In the genomic region with DNA sequence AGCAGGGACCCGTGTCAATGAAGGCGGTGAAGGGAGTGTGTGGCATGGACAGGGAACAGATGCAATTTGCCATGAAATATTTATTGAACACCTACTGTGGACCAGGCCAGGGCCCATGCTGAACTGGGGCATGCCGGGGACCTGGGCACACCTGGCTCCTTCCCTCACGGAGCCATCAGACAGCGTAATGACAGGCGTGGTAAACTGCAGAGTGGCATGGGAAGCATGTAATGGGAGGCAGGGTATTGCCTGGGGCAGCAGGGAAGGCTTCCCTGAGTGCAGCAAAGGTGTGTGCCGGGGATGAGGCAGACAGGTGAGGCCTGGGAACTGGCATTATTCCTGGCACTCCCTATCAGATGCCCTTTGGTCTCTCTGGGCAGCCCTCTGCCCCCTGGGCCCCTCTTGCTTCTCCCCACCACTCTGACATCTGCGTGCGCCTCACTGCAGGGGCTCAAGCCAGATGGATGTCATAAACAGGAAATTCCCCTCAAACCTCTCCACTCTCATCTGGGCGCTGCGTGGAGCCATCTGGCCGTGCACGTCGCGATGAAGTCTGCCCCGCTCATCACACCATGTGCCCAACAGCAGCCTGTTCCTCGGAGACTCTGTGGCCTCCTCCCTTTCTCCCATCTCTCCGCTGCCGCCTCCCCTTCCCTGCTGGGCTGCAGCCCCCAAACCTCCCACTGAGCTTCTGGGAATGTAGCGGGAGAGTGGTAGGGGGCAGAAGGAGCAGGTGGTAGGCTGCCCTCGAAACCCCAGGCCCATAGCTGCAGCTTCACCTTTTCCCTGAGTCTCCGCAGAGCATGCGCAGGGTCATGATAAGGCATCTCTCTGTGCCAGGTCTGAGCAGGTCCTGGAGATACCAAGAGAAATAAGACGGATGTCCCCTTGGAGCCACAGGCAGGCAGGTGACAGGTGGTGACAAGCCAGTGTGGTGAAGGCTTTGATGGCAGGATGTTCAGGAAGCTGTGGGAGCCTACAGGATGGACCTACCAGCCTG, we compare ENCODE assay signal across 16 cellular contexts.
DNase-seq lines count a peak whose midpoint lies in the region; ATAC-seq and TF ChIP-seq lines count a peak whose summit lies in the region.
"Had no signal": no experiment of that assay in that cellular context is flagged by ENCODE, and none has a peak within 500 bp of the region (broad histone marks: within the 10 kb centered on the region; RNA-seq: fewer than 3 reads in every experiment).

No MANE protein-coding gene starts in this region.

- no peak overlapping the region for H3K4me2 ChIP-seq in H9 (ENCODE audit: insufficient read depth, insufficient read length, low read length)

- peak overlapping the region in 2 of 3 experiments; percentile 40 to 82; a peak in 2 of 7 replicates for H3K27ac Mint-ChIP-seq in H9
- H3K27ac Mint-ChIP-seq in memory B cell, result no peak overlapping the region
- no peak overlapping the region for H3K27ac Mint-ChIP-seq in CD8-positive, alpha-beta memory T cell
- peak overlapping the region in 1 of 2 donors; percentile 34 for H3K27ac Mint-ChIP-seq in natural killer cell
- H3K27ac Mint-ChIP-seq: activated CD4-positive, alpha-beta memory T cell treated with anti-CD3 and anti-CD28 coated beads, Interleukin-2, amount 10 ng/mL, durations not matched to agents 7 days and 5 days; activated T-helper 17 cell treated with anti-CD3 and anti-CD28 coated beads, Interleukin-2, amount 50 U/mL, for 72 hours; mesothelial cell of epicardium had no signal

- ATAC-seq in memory B cell (ENCODE audit: low read depth) (peak; percentile 29), natural killer cell (no peak)
- ATAC-seq: activated T-helper 17 cell treated with anti-CD3 and anti-CD28 coated beads, Interleukin-2, amount 50 U/mL, for 72 hours had no signal

- H3K4me1 ChIP-seq in A673 (ENCODE audit: insufficient read depth, low read length, poor library complexity, severe bottlenecking), result no peaks in the 10 kb centered on the region
- H3K4me1 ChIP-seq in H9 (ENCODE audit: insufficient read depth, low read length), result no peaks in the 10 kb centered on the region
- no peaks in the 10 kb centered on the region for H3K4me1 ChIP-seq in CD8-positive, alpha-beta memory T cell (ENCODE audit: insufficient read depth, low read length)

- no peak overlapping the region for H2AFZ ChIP-seq in H9 (ENCODE audit: low read length)

- no peak overlapping the region for H2AK5ac ChIP-seq in H9 (ENCODE audit: insufficient read length, low read length)

- TF ChIP-seq CTCF in A673 (conservative IDR thresholded peaks at IDR 0.05; ENCODE audit: low read depth, low read length) (no peak), H9 (conservative IDR thresholded peaks at IDR 0.05) (no peak), WERI-Rb-1 (IDR thresholded peaks at IDR 0.05; ENCODE audit: low read depth, low read length) (no peak), natural killer cell (IDR thresholded peaks at IDR 0.05) (no peak)

- H4K8ac ChIP-seq in H9 (replicated peaks; ENCODE audit: insufficient read length, low read depth, low read length), result no peak overlapping the region

- H4K5ac ChIP-seq in H9 (ENCODE audit: insufficient read length, low read depth, low read length), result no peak overlapping the region

- CTCF ChIA-PET in A673 (lab: Charles Lee), result no interaction called here
- CTCF ChIA-PET in CD8-positive, alpha-beta memory T cell (lab: Charles Lee), result no interaction called here

- H3K4ac ChIP-seq in H9 (ENCODE audit: low read depth, low read length), result no peak overlapping the region

- H3K27ac ChIP-seq in A673 (ENCODE audit: low read depth, low read length, poor library complexity, severe bottlenecking) (no peak overlapping the region), H9 (ENCODE audit: insufficient read length, low read depth, low read length) (no peak overlapping the region), WERI-Rb-1 (no peak overlapping the region)
- no peak overlapping the region for H3K27ac ChIP-seq in CD8-positive, alpha-beta memory T cell (ENCODE audit: low read depth, low read length)
- H3K27ac ChIP-seq: coronary artery had no signal

- POLR2A ChIA-PET in A673 (lab: Charles Lee; ENCODE audit: low non-redundant PET), result no interaction called here
- POLR2A ChIA-PET in CD8-positive, alpha-beta memory T cell (lab: Charles Lee), result no interaction called here

- H3K4me3 ChIP-seq in A673 (ENCODE audit: low read depth, low read length, poor library complexity, severe bottlenecking) (no peak overlapping the region), WERI-Rb-1 (ENCODE audit: low read depth, low read length) (no peak overlapping the region)
- no peak overlapping the region for H3K4me3 ChIP-seq in CD8-positive, alpha-beta memory T cell (ENCODE audit: low read length)
- H3K4me3 ChIP-seq: coronary artery had no signal

- no peaks in the 10 kb centered on the region for H3K79me2 ChIP-seq in H9 (ENCODE audit: insufficient read depth, low read length)

- no peaks in the 10 kb centered on the region for H3K79me1 ChIP-seq in H9 (ENCODE audit: insufficient read depth, low read depth, low read length, poor library complexity, severe bottlenecking)

- no TSS peak for BruUV-seq in A673 (replicated peaks; lab: Mats Ljungman, UMichigan)

- DNase-seq in A673 (ENCODE audit: low spot score) (peak; percentile 44), H9 (no peak), WERI-Rb-1 (peak; percentile 65), memory B cell (ENCODE audit: low spot score in 2 of 2) (no peak), islet precursor cell (no peak), natural killer cell (no peak)
- DNase-seq in activated T-cell treated with anti-CD3 and anti-CD28 coated beads, Interleukin-2, amount 50 U/mL, for 1 hour, result no peak
- DNase-seq in CD8-positive, alpha-beta memory T cell, result no peak
- DNase-seq: activated CD4-positive, alpha-beta memory T cell treated with anti-CD3 and anti-CD28 coated beads, Interleukin-2, amount 10 ng/mL, durations not matched to agents 7 days and 5 days; amygdala; NCI-H510A; stimulated activated CD4-positive, alpha-beta T cell treated with anti-CD3 and anti-CD28 coated beads, Interleukin-1b, Interleukin-23, amount 100 ng/mL, for 48 hours; T1000 had no signal

- intact Hi-C loops in A673 (cut with micrococcal nuclease; ENCODE audit: unreplicated experiment) (no loop called here), natural killer cell (cut with micrococcal nuclease) (no loop called here)

- no peak overlapping the region for H3K4me3 Mint-ChIP-seq in H9
- H3K4me3 Mint-ChIP-seq in memory B cell, result no peak overlapping the region
- no peak overlapping the region for H3K4me3 Mint-ChIP-seq in CD8-positive, alpha-beta memory T cell
- no peak overlapping the region for H3K4me3 Mint-ChIP-seq in natural killer cell
- H3K4me3 Mint-ChIP-seq: activated CD4-positive, alpha-beta memory T cell treated with anti-CD3 and anti-CD28 coated beads, Interleukin-2, amount 10 ng/mL, durations not matched to agents 7 days and 5 days; activated T-helper 17 cell treated with anti-CD3 and anti-CD28 coated beads, Interleukin-2, amount 50 U/mL, for 72 hours; mesothelial cell of epicardium had no signal

- H2BK12ac ChIP-seq in H9 (ENCODE audit: insufficient read length, low read depth, low read length), result no peak overlapping the region

- no peak overlapping the region for H3K56ac ChIP-seq in H9 (ENCODE audit: insufficient read length, low read depth, low read length)

- no peaks in the 10 kb centered on the region for H4K20me1 ChIP-seq in H9 (ENCODE audit: control insufficient read depth, insufficient read depth, insufficient read length)

- H3K9me3 ChIP-seq in A673 (ENCODE audit: low read depth, low read length, poor library complexity, severe bottlenecking), result no peaks in the 10 kb centered on the region
- no peaks in the 10 kb centered on the region for H3K9me3 ChIP-seq in H9 (ENCODE audit: control insufficient read depth, low read depth, low read length)
- H3K9me3 ChIP-seq in WERI-Rb-1 (ENCODE audit: severe bottlenecking), result no peaks in the 10 kb centered on the region
- H3K9me3 ChIP-seq in CD8-positive, alpha-beta memory T cell (ENCODE audit: low read length), result no peaks in the 10 kb centered on the region

- H3K23me2 ChIP-seq in H9 (ENCODE audit: insufficient read length, low read depth, low read length, poor library complexity, severe bottlenecking), result no peaks in the 10 kb centered on the region

- no peak overlapping the region for H2BK5ac ChIP-seq in H9 (ENCODE audit: insufficient read length, low read length)

- no peak overlapping the region for H2BK20ac ChIP-seq in H9 (ENCODE audit: low read depth, low read length, poor library complexity, severe bottlenecking)

- H3K9me3 Mint-ChIP-seq in H9 (no peaks in the 10 kb centered on the region), memory B cell (peaks cover 1% of the 10 kb centered on the region), natural killer cell (no peaks in the 10 kb centered on the region)
- no peaks in the 10 kb centered on the region for H3K9me3 Mint-ChIP-seq in CD8-positive, alpha-beta memory T cell
- H3K9me3 Mint-ChIP-seq: activated CD4-positive, alpha-beta memory T cell treated with anti-CD3 and anti-CD28 coated beads, Interleukin-2, amount 10 ng/mL, durations not matched to agents 7 days and 5 days; activated T-helper 17 cell treated with anti-CD3 and anti-CD28 coated beads, Interleukin-2, amount 50 U/mL, for 72 hours; mesothelial cell of epicardium had no signal

- H3K27me3 ChIP-seq in A673 (replicated peaks; ENCODE audit: insufficient read depth, low read depth, low read length, poor library complexity) (peaks cover 36% of the 10 kb centered on the region), H9 (ENCODE audit: insufficient read depth, low read length) (no peaks in the 10 kb centered on the region), WERI-Rb-1 (ENCODE audit: insufficient read depth, low read depth, severe bottlenecking) (no peaks in the 10 kb centered on the region)
- H3K27me3 ChIP-seq in CD8-positive, alpha-beta memory T cell (ENCODE audit: insufficient read depth, low read length, poor library complexity, severe bottlenecking), result peaks cover 3% of the 10 kb centered on the region

- no CpG with 5 or more reads among the region's 24 CpGs for WGBS in H9 (ENCODE audit: extremely low coverage, insufficient read length, low lambda C conversion rate)

- no peak overlapping the region for H2BK120ac ChIP-seq in H9 (ENCODE audit: low read depth, low read length, poor library complexity, severe bottlenecking)

- H3K36me3 ChIP-seq in A673 (ENCODE audit: insufficient read depth, low read length, poor library complexity, severe bottlenecking) (no peaks in the 10 kb centered on the region), WERI-Rb-1 (no peaks in the 10 kb centered on the region)
- no peaks in the 10 kb centered on the region for H3K36me3 ChIP-seq in CD8-positive, alpha-beta memory T cell (ENCODE audit: insufficient read depth, low read length)

- no peak overlapping the region for H3T11ph ChIP-seq in H9 (ENCODE audit: low read length)

- no peak overlapping the region for H3K23ac ChIP-seq in H9 (ENCODE audit: insufficient read length, low read depth, low read length)

- H3K27me3 Mint-ChIP-seq in H9 (ENCODE audit: low read depth) (no peaks in the 10 kb centered on the region), memory B cell (peaks cover 32% of the 10 kb centered on the region), natural killer cell (ENCODE audit: low read depth in 2 of 2) (peaks cover 18 to 20% of the 10 kb centered on the region in 2 donors)
- peaks cover 22 to 39% of the 10 kb centered on the region in 2 donors for H3K27me3 Mint-ChIP-seq in CD8-positive, alpha-beta memory T cell

- peaks cover 6 to 18% of the 10 kb centered on the region in 2 experiments for H3K4me1 Mint-ChIP-seq in H9
- peaks cover 2% of the 10 kb centered on the region for H3K4me1 Mint-ChIP-seq in memory B cell
- no peaks in the 10 kb centered on the region for H3K4me1 Mint-ChIP-seq in CD8-positive, alpha-beta memory T cell
- peaks cover 0 to 4% of the 10 kb centered on the region in 2 donors for H3K4me1 Mint-ChIP-seq in natural killer cell
- H3K4me1 Mint-ChIP-seq: activated CD4-positive, alpha-beta memory T cell treated with anti-CD3 and anti-CD28 coated beads, Interleukin-2, amount 10 ng/mL, durations not matched to agents 7 days and 5 days; activated T-helper 17 cell treated with anti-CD3 and anti-CD28 coated beads, Interleukin-2, amount 50 U/mL, for 72 hours had no signal

- no peak overlapping the region for H4K91ac ChIP-seq in H9 (ENCODE audit: insufficient read length, low read depth, low read length)

- H3K9ac ChIP-seq in H9 (ENCODE audit: extremely low read depth, insufficient read length, low read length), result no peak overlapping the region

- H2BK15ac ChIP-seq in H9 (ENCODE audit: low read depth, low read length), result no peak overlapping the region

- H3K14ac ChIP-seq in H9 (ENCODE audit: insufficient read depth, low read length), result no peak overlapping the region

- no peak overlapping the region for H3K18ac ChIP-seq in H9 (ENCODE audit: insufficient read length, low read depth, low read length)

- peaks cover 0 to 12% (median 2%) of the 10 kb centered on the region in 3 experiments; a peak in 4 of 7 replicates for H3K36me3 Mint-ChIP-seq in H9 (ENCODE audit: insufficient read depth in 1 of 3, low read depth in 3 of 3)
- no peaks in the 10 kb centered on the region for H3K36me3 Mint-ChIP-seq in memory B cell
- peaks cover 0 to 2% (median 0%) of the 10 kb centered on the region in 3 donors for H3K36me3 Mint-ChIP-seq in CD8-positive, alpha-beta memory T cell
- H3K36me3 Mint-ChIP-seq in natural killer cell, result no peaks in the 10 kb centered on the region
- H3K36me3 Mint-ChIP-seq: mesothelial cell of epicardium had no signal

Comparison
In these comparisons a context has a peak if more than half of its experiments do, and no peak if none do; other contexts are left out.
1. DNase-seq: peak in A673 (single experiment) and WERI-Rb-1 (single experiment); none in H9 (single experiment), memory B cell (0 of 2), activated T-cell treated with anti-CD3 and anti-CD28 coated beads, Interleukin-2, amount 50 U/mL, for 1 hour (single experiment), CD8-positive, alpha-beta memory T cell (0 of 5), islet precursor cell (single experiment) and natural killer cell (single experiment).
2. H3K27ac Mint-ChIP-seq: peak in H9 (2 of 3); none in memory B cell (single experiment) and CD8-positive, alpha-beta memory T cell (0 of 8).